Comparison of ENCODE assay signal across 33 cellular contexts in genomic region chr5:65868509-65868908, GRCh38.
"Had no signal": no experiment of that assay in that cellular context is flagged by ENCODE, and none has a peak within 500 bp of the region (broad histone marks: within the 10 kb centered on the region; RNA-seq: fewer than 3 reads in every experiment).

No MANE protein-coding gene starts in this region.

- H3K27me3 ChIP-seq: brain microvascular endothelial cell, dorsolateral prefrontal cortex had no signal

- H3K27ac Mint-ChIP-seq: activated CD4-positive, alpha-beta memory T cell treated with anti-CD3 and anti-CD28 coated beads for 36 hours; activated CD4-positive, alpha-beta T cell treated with anti-CD3 and anti-CD28 coated beads for 36 hours; activated CD4-positive, alpha-beta T cell treated with anti-CD3 and anti-CD28 coated beads, Interleukin-2, amount 10 ng/mL, durations not matched to agents 24 days and 14 days; activated CD8-positive, alpha-beta memory T cell treated with anti-CD3 and anti-CD28 coated beads, Interleukin-2, amount 10 ng/mL, durations not matched to agents 7 days and 5 days; activated CD8-positive, alpha-beta T cell treated with anti-CD3 and anti-CD28 coated beads, Interleukin-2, amount 10 ng/mL, durations not matched to agents 7 days and 5 days; activated naive CD4-positive, alpha-beta T cell treated with anti-CD3 and anti-CD28 coated beads for 36 hours; activated naive CD8-positive, alpha-beta T cell; activated T-helper 1 cell treated with anti-CD3 and anti-CD28 coated beads, Interleukin-12 subunit alpha, Interleukin-12 subunit beta, Interleukin-2, Interleukin-4 antibody, amounts not matched to agents 30 ng/mL and 10 ng/mL and 1 ng/mL, durations not matched to agents 14 hours and 24 hours and 36 hours; activated T-helper 2 cell treated with anti-CD3 and anti-CD28 coated beads, Interferon-gamma antibody, Interleukin-2, Interleukin-4, amounts not matched to agents 10 μg/mL and 5 μg/mL and 100 μg/mL, durations not matched to agents 14 hours and 24 hours and 36 hours; dendritic cell treated with granulocyte-macrophage colony-stimulating factor and Interleukin-4, amounts not matched to agents 40 ng/mL and 50 ng/mL, for 4 days; endodermal cell; T-helper 2 cell treated with Interferon-gamma antibody and Interleukin-4, amounts not matched to agents 5 μg/mL and 100 μg/mL, for 36 hours had no signal

- FAIRE-seq: astrocyte, bronchial epithelial cell, frontal cortex had no signal

- H3K9me3 Mint-ChIP-seq: central memory CD8-positive, alpha-beta T cell; dendritic cell treated with granulocyte-macrophage colony-stimulating factor and Interleukin-4, amounts not matched to agents 40 ng/mL and 50 ng/mL, for 4 days; T-helper 2 cell treated with Interferon-gamma antibody and Interleukin-4, amounts not matched to agents 5 μg/mL and 100 μg/mL, for 36 hours had no signal

- H3K36me3 Mint-ChIP-seq: activated CD4-positive, alpha-beta memory T cell treated with anti-CD3 and anti-CD28 coated beads for 36 hours; activated CD8-positive, alpha-beta memory T cell treated with anti-CD3 and anti-CD28 coated beads, Interleukin-2, amount 10 ng/mL, durations not matched to agents 7 days and 5 days; activated naive CD8-positive, alpha-beta T cell had no signal

- H3K4me3 ChIP-seq: coronary artery, dorsolateral prefrontal cortex had no signal

- H3K4me3 Mint-ChIP-seq: activated CD4-positive, alpha-beta memory T cell treated with anti-CD3 and anti-CD28 coated beads for 36 hours; activated CD4-positive, alpha-beta T cell treated with anti-CD3 and anti-CD28 coated beads for 36 hours; activated CD4-positive, alpha-beta T cell treated with anti-CD3 and anti-CD28 coated beads, Interleukin-2, amount 10 ng/mL, durations not matched to agents 24 days and 14 days; activated CD8-positive, alpha-beta memory T cell treated with anti-CD3 and anti-CD28 coated beads, Interleukin-2, amount 10 ng/mL, durations not matched to agents 7 days and 5 days; activated CD8-positive, alpha-beta T cell treated with anti-CD3 and anti-CD28 coated beads, Interleukin-2, amount 10 ng/mL, durations not matched to agents 7 days and 5 days; activated naive CD4-positive, alpha-beta T cell treated with anti-CD3 and anti-CD28 coated beads for 36 hours; activated naive CD8-positive, alpha-beta T cell; activated T-helper 1 cell treated with anti-CD3 and anti-CD28 coated beads, Interleukin-12 subunit alpha, Interleukin-12 subunit beta, Interleukin-2, Interleukin-4 antibody, amounts not matched to agents 30 ng/mL and 10 ng/mL and 1 ng/mL, durations not matched to agents 14 hours and 24 hours and 36 hours; central memory CD8-positive, alpha-beta T cell; dendritic cell treated with granulocyte-macrophage colony-stimulating factor and Interleukin-4, amounts not matched to agents 40 ng/mL and 50 ng/mL, for 4 days; endodermal cell; T-helper 17 cell; T-helper 2 cell treated with Interferon-gamma antibody and Interleukin-4, amounts not matched to agents 5 μg/mL and 100 μg/mL, for 36 hours had no signal

- H3K27me3 Mint-ChIP-seq: activated CD4-positive, alpha-beta memory T cell treated with anti-CD3 and anti-CD28 coated beads for 36 hours; activated CD4-positive, alpha-beta T cell treated with anti-CD3 and anti-CD28 coated beads for 36 hours; activated CD4-positive, alpha-beta T cell treated with anti-CD3 and anti-CD28 coated beads, Interleukin-2, amount 10 ng/mL, durations not matched to agents 24 days and 14 days; activated CD8-positive, alpha-beta memory T cell treated with anti-CD3 and anti-CD28 coated beads, Interleukin-2, amount 10 ng/mL, durations not matched to agents 7 days and 5 days; activated naive CD8-positive, alpha-beta T cell; central memory CD8-positive, alpha-beta T cell; dendritic cell treated with granulocyte-macrophage colony-stimulating factor and Interleukin-4, amounts not matched to agents 40 ng/mL and 50 ng/mL, for 4 days; T-helper 17 cell had no signal

- ATAC-seq: activated CD4-positive, alpha-beta T cell treated with anti-CD3 and anti-CD28 coated beads for 36 hours; activated CD8-positive, alpha-beta memory T cell treated with anti-CD3 and anti-CD28 coated beads, Interleukin-2, amount 10 ng/mL, durations not matched to agents 7 days and 5 days; activated CD8-positive, alpha-beta T cell treated with anti-CD3 and anti-CD28 coated beads, Interleukin-2, amount 10 ng/mL, durations not matched to agents 7 days and 5 days; esophagus mucosa; T-helper 17 cell had no signal

- DNase-seq: activated CD4-positive, alpha-beta memory T cell treated with anti-CD3 and anti-CD28 coated beads for 36 hours; activated CD4-positive, alpha-beta T cell treated with anti-CD3 and anti-CD28 coated beads for 36 hours; activated CD4-positive, alpha-beta T cell treated with anti-CD3 and anti-CD28 coated beads, Interleukin-2, amount 10 ng/mL, durations not matched to agents 24 days and 14 days; activated CD4-positive, CD25-positive, alpha-beta regulatory T cell; activated CD4-positive, CD25-positive, alpha-beta regulatory T cell treated with anti-CD3 and anti-CD28 coated beads, Interleukin-2, amount 50 U/mL, for 72 hours; activated CD8-positive, alpha-beta memory T cell treated with anti-CD3 and anti-CD28 coated beads, Interleukin-2, amount 10 ng/mL, durations not matched to agents 7 days and 5 days; activated CD8-positive, alpha-beta memory T cell treated with anti-CD3 and anti-CD28 coated beads, Interleukin-2, amount 50 U/mL, for 4 hours; activated CD8-positive, alpha-beta T cell treated with anti-CD3 and anti-CD28 coated beads, Interleukin-2, amount 10 ng/mL, durations not matched to agents 7 days and 5 days; activated effector memory CD4-positive, alpha-beta T cell treated with anti-CD3 and anti-CD28 coated beads, Interleukin-2, amount 50 U/mL, for 16 hours; activated naive CD4-positive, alpha-beta T cell treated with anti-CD3 and anti-CD28 coated beads for 36 hours; activated T-cell treated with anti-CD3 and anti-CD28 coated beads, Interleukin-2, amount 50 U/mL, for 1 hour; activated T-cell treated with anti-CD3 and anti-CD28 coated beads, Interleukin-2, amount 50 U/mL, for 48 hours; amniotic stem cell; anterior cingulate cortex; dorsolateral prefrontal cortex; effector memory CD4-positive, alpha-beta T cell; endodermal cell; head of caudate nucleus; T-helper 1 cell; T-helper 17 cell; T1000 had no signal

- H3K36me3 ChIP-seq: brain microvascular endothelial cell had no signal

- H3K27ac ChIP-seq: brain microvascular endothelial cell, coronary artery, dorsolateral prefrontal cortex had no signal

- H3K4me1 Mint-ChIP-seq: endodermal cell had no signal
